In genomic region chrX:135432881-135433521, GRCh38 we compare ENCODE assay signal across 30 cellular contexts. TPM values are rescaled to one million over a fixed set of nuclear protein-coding genes. Genes with fewer than 3 reads are reported as not detected.
DNase-seq lines count a peak whose midpoint lies in the region; ATAC-seq, FAIRE-seq and TF ChIP-seq lines count a peak whose summit lies in the region.
"Had no signal": no experiment of that assay in that cellular context is flagged by ENCODE, and none has a peak within 500 bp of the region (broad histone marks: within the 10 kb centered on the region; RNA-seq: fewer than 3 reads in every experiment).

No MANE protein-coding gene starts in this region.

- POLR2A ChIA-PET in K562 (lab: Yijun Ruan, JAX), result interaction anchor here (0.8 kb wide), 1 partner anchor 60 kb away, joined by 3 read pairs; no protein-coding TSS in a partner anchor

- in situ Hi-C loops in K562 (cut with MboI), result no loop called here

- H3K27ac ChIP-seq in 22Rv1 (no peak overlapping the region), K562 (ENCODE audit: extremely low read depth, low read depth, low read length) (no peak overlapping the region), sigmoid colon (no peak overlapping the region)
- H3K27ac ChIP-seq: adrenal gland, BLaER1, pancreas, RWPE1 had no signal

- FAIRE-seq in K562 (lab: Jason Lieb, UNC), result no peak
- FAIRE-seq: H1, islet of Langerhans, pancreas, small intestine had no signal

- peaks cover 0 to 23% of the 10 kb centered on the region in 2 experiments; a peak in 1 of 5 replicates for H3K4me1 ChIP-seq in K562 (replicated peaks in 1 of 2; ENCODE audit: control insufficient read depth in 2 of 2, insufficient read depth in 2 of 2, low read length in 2 of 2)
- H3K4me1 ChIP-seq in sigmoid colon, result no peaks in the 10 kb centered on the region
- H3K4me1 ChIP-seq: adrenal gland, BLaER1, pancreas had no signal

- H3K79me2 ChIP-seq in K562 (ENCODE audit: control insufficient read depth, insufficient read depth, low read length), result no peaks in the 10 kb centered on the region

- TF ChIP-seq POLR2A in K562 (conservative IDR thresholded peaks at IDR 0.05) (no peak), sigmoid colon (IDR thresholded peaks at IDR 0.05) (no peak)

- peak; percentile 65 for ATAC-seq in K562
- ATAC-seq in GM19324 (IDR thresholded peaks at IDR 0.05; ENCODE audit: low FRiP score, unreplicated experiment), result no peak
- ATAC-seq: activated T-helper 17 cell treated with anti-CD3 and anti-CD28 coated beads, Interleukin-2, amount 50 U/mL, for 72 hours; esophagus mucosa; left ventricle myocardium superior; pancreas; stimulated activated naive CD8-positive, alpha-beta T cell treated with anti-CD3 and anti-CD28 coated beads, Interleukin-15, Interleukin-2, amounts not matched to agents 100 U/mL and 50 U/mL, for 24 hours had no signal

- WGBS in K562 (ENCODE audit: insufficient coverage, low coverage, missing lambda C conversion rate), result 7% methylated on average over 17 of the region's 22 CpGs
- 89 to 90% methylated on average over 22 of the region's 22 CpGs for WGBS in sigmoid colon, 2 donors

- no TSS peak for BruUV-seq in K562 (replicated peaks; lab: Mats Ljungman, UMichigan)

- intact Hi-C loops in K562 (cut with micrococcal nuclease), result no loop called here
- intact Hi-C loops in sigmoid colon (cut with DNase I), result no loop called here

- H3K9me1 ChIP-seq in K562 (ENCODE audit: control insufficient read depth, insufficient read depth, low read length), result no peaks in the 10 kb centered on the region

- no peak overlapping the region for H2AFZ ChIP-seq in K562 (ENCODE audit: low read depth, low read length)

- H3K4me3 ChIP-seq in K562 (no peak overlapping the region), sigmoid colon (no peak overlapping the region)
- H3K4me3 ChIP-seq: adrenal gland, BLaER1, pancreas had no signal

- no peak overlapping the region for H3K4me2 ChIP-seq in K562 (ENCODE audit: insufficient read depth, low read length)
- H3K4me2 ChIP-seq: BLaER1 had no signal

- TF ChIP-seq CTCF in 22Rv1 (IDR thresholded peaks at IDR 0.05) (peak; percentile 43), K562 (IDR thresholded peaks at IDR 0.05 in 2 of 3, conservative IDR thresholded peaks at IDR 0.05 in 1 of 3; ENCODE audit: insufficient read depth in 2 of 3, low read depth in 1 of 3, low read length in 3 of 3) (peak in 2 of 3 experiments; percentile 19 to 33; a peak in 1 of 6 replicates), sigmoid colon (IDR thresholded peaks at IDR 0.05) (no peak)

- TF ChIP-seq EP300 in K562 (IDR thresholded peaks at IDR 0.05; ENCODE audit: low read length) (no peak), sigmoid colon (IDR thresholded peaks at IDR 0.05) (no peak)

- no peak for TF ChIP-seq RAD21 in K562 (CRISPR knock-in tag; conservative IDR thresholded peaks at IDR 0.05 in 1 of 2, IDR thresholded peaks at IDR 0.05 in 1 of 2)

- H3K9me3 ChIP-seq in K562 (replicated peaks; ENCODE audit: control insufficient read depth, insufficient read depth, low read depth, low read length), result no peaks in the 10 kb centered on the region
- no peaks in the 10 kb centered on the region for H3K9me3 ChIP-seq in sigmoid colon
- H3K9me3 ChIP-seq: adrenal gland, pancreas had no signal

- H4K20me1 ChIP-seq in K562 (replicated peaks; ENCODE audit: control insufficient read depth, insufficient read depth, low read length), result no peaks in the 10 kb centered on the region
- H4K20me1 ChIP-seq: BLaER1 had no signal

- DNase-seq in Daoy (ENCODE audit: low read depth) (peak; percentile 15), NCI-H69 (lab: John Stamatoyannopoulos, UW) (peak; percentile 65), K562 (ENCODE audit: extremely low read depth in 1 of 4, low spot score in 3 of 4) (no peak), NCI-H510A treated with DMSO at 0.1 percent for 48 hours (lab: John Stamatoyannopoulos, UW) (no peak), sigmoid colon (no peak)
- DNase-seq in NK-92 treated with Interleukin-12 subunit alpha and Interleukin-12 subunit beta, amount 100 ng/mL, for 24 hours (lab: John Stamatoyannopoulos, UW), result no peak
- DNase-seq: activated CD8-positive, alpha-beta T cell treated with anti-CD3 and anti-CD28 coated beads for 36 hours; activated naive CD4-positive, alpha-beta T cell treated with anti-CD3 and anti-CD28 coated beads, Interleukin-2, amount 10 ng/mL, durations not matched to agents 7 days and 5 days; adrenal gland; dermis blood vessel endothelial cell; DND-41; foreskin fibroblast; KBM-7; left ventricle myocardium superior; mesendoderm; NCI-H1092; NCI-H2227 treated with DMSO at 0.1 percent for 48 hours; small intestine; stimulated activated CD4-positive, alpha-beta T cell treated with anti-CD3 and anti-CD28 coated beads, Interleukin-1b, Interleukin-23, amount 100 ng/mL, for 48 hours; stimulated activated naive CD8-positive, alpha-beta T cell treated with anti-CD3 and anti-CD28 coated beads, Interleukin-15, Interleukin-2, amounts not matched to agents 100 U/mL and 50 U/mL, for 24 hours; T-helper 2 cell had no signal

- H3K27me3 ChIP-seq in K562 (ENCODE audit: control insufficient read depth in 2 of 2, insufficient read depth in 2 of 2, low read length in 2 of 2) (peaks cover 6 to 52% of the 10 kb centered on the region in 2 experiments; a peak in 3 of 5 replicates), sigmoid colon (no peaks in the 10 kb centered on the region)
- H3K27me3 ChIP-seq: adrenal gland, pancreas had no signal

- no peaks in the 10 kb centered on the region for H3K36me3 ChIP-seq in K562 (ENCODE audit: control insufficient read depth, insufficient read depth, low read length)
- no peaks in the 10 kb centered on the region for H3K36me3 ChIP-seq in sigmoid colon
- H3K36me3 ChIP-seq: adrenal gland, BLaER1, pancreas had no signal

- no peak overlapping the region for H3K9ac ChIP-seq in K562 (ENCODE audit: insufficient read depth in 1 of 2, low read depth in 2 of 2, low read length in 2 of 2)
- H3K9ac ChIP-seq: BLaER1 had no signal

- CTCF ChIA-PET in K562 (lab: Yijun Ruan, JAX; ENCODE audit: low intra/inter-chr PET ratio), result no interaction called here

TF ChIP-seq in K562, 482 proteins besides CTCF, POLR2A, EP300 and RAD21:
- TF ChIP-seq NRF1 (conservative IDR thresholded peaks at IDR 0.05 in 1 of 2, IDR thresholded peaks at IDR 0.05 in 1 of 2), result peak; percentile 49 to 67; a peak in 3 of 4 replicates
- no peak for TF ChIP-seq ZNF23 (CRISPR knock-in tag; IDR thresholded peaks at IDR 0.05)
- no peak for TF ChIP-seq ZNF263 (CRISPR knock-in tag; IDR thresholded peaks at IDR 0.05; ENCODE audit: borderline replicate concordance)
- TF ChIP-seq THRAP3 (IDR thresholded peaks at IDR 0.05; ENCODE audit: borderline replicate concordance), result no peak
- no peak for TF ChIP-seq ZBTB8A (IDR thresholded peaks at IDR 0.05; ENCODE audit: partially characterized antibody)
- TF ChIP-seq SNRNP70 (optimal IDR thresholded peaks at IDR 0.05; ENCODE audit: low read depth, low read length), result no peak

RNA-seq across cellular contexts. Expression of gene SMIM10L2A, which starts 11.3 kb away (rescaled TPM):
- 0.12 and 0.17 TPM in 2 replicates for total RNA-seq in Daoy (2014; rRNA removed; shearing (Covaris generic))
- 0.12 and 0.25 TPM in 2 replicates for total RNA-seq in K562 (2011; cell fraction: chromatin; rRNA removed; ENCODE audit: low replicate concordance)
- total RNA-seq in K562 (2011; cell fraction: nucleolus; rRNA removed), result 0.13 and 0.17 TPM in 2 replicates
- total RNA-seq in K562 (2011; cell fraction: nucleoplasm; rRNA removed), result 0.08 and 0.15 TPM in 2 replicates
- total RNA-seq in K562 (2014; rRNA removed), result 0.04 and 0.09 TPM in 2 replicates
- total RNA-seq in K562 (2014; rRNA removed; fragmentation: Illumina TruSeq; extraction: Trizol), result 0.04 TPM in 1 of 2 replicates, not detected in the other
- total RNA-seq in K562 (2015; rRNA removed; fragmentation: Illumina TruSeq; extraction: Trizol), result 0.11 and 0.14 TPM in 2 replicates
- total RNA-seq in K562 (2021), result 0.13 and 0.18 TPM in 2 replicates
- 0.03 and 0.05 TPM in 2 replicates for polyA plus RNA-seq in K562 (2011; rRNA removed)
- polyA plus RNA-seq in K562 (2011; cell fraction: cytosol; rRNA removed), result 0.06 and 0.09 TPM in 2 replicates
- polyA plus RNA-seq in K562 (2011; cell fraction: nucleus; rRNA removed), result 0.14 TPM in 2 replicates
- 0.20 and 0.28 TPM in 2 replicates for polyA plus RNA-seq in K562 (2012)
- 0.04 and 0.10 TPM in 2 replicates for polyA plus RNA-seq in K562 (2014; fragmentation: Illumina TruSeq; extraction: Trizol)
- not detected for polyA plus RNA-seq in K562 (2014; fragmentation: Nextera tagmentation; extraction: Ambion mirVana)
- 0.07 TPM in 2 replicates for polyA plus RNA-seq in K562 (2014; rRNA removed)
- polyA minus RNA-seq in K562 (2011; rRNA and poly(A)+ RNA removed), result not detected in 2 replicates
- polyA minus RNA-seq in K562 (2011; cell fraction: cytosol; rRNA and poly(A)+ RNA removed), result not detected in 2 replicates
- 0.27 and 0.33 TPM in 2 replicates for polyA minus RNA-seq in K562 (2011; cell fraction: nucleus; rRNA and poly(A)+ RNA removed)
- 1 to 10 TPM in 3 of 4 donors, under 1 TPM in 1; 0.99 to 1.9 (median 1.1) TPM for total RNA-seq in sigmoid colon
- polyA plus RNA-seq in sigmoid colon, result under 1 TPM in 2 of 3 donors, not detected in 1; under 0.01 to 0.47 TPM

Comparison
In these comparisons a context has a peak if more than half of its experiments do, and no peak if none do; other contexts are left out.
1. CTCF ChIP-seq: peak in 22Rv1 (single experiment) and K562 (2 of 3); none in sigmoid colon (0 of 4).
2. DNase-seq: peak in Daoy (single experiment) and NCI-H69 (single experiment); none in K562 (0 of 4), NCI-H510A treated with DMSO at 0.1 percent for 48 hours (single experiment), NK-92 treated with Interleukin-12 subunit alpha and Interleukin-12 subunit beta, amount 100 ng/mL, for 24 hours (single experiment) and sigmoid colon (single experiment).